1 cellular context compared by ENCODE assay signal in genomic region chr12:121325922-121326396, GRCh38.
TF ChIP-seq lines count a peak whose summit lies in the region.

No MANE protein-coding gene starts in this region.

TF ChIP-seq in K562, 482 proteins besides CTCF, POLR2A, EP300 and RAD21 (continued from another document and continues in another):
- TF ChIP-seq ZNF24 (IDR thresholded peaks at IDR 0.05) (0 out of 2 replicates have a peak, but pooled peaks have one; percentile 7), SETDB1 (IDR thresholded peaks at IDR 0.05; ENCODE audit: low read length) (no peak), XRCC5 (IDR thresholded peaks at IDR 0.05; ENCODE audit: low read depth, low read length) (no peak), ZBTB11 (CRISPR knock-in tag; IDR thresholded peaks at IDR 0.05) (no peak), MTA1 (IDR thresholded peaks at IDR 0.05; ENCODE audit: borderline replicate concordance) (peak; percentile 72; the same call in 1 of the 2 replicates), FUS (optimal IDR thresholded peaks at IDR 0.05; ENCODE audit: low read depth, low read length) (no peak), ZZZ3 (IDR thresholded peaks at IDR 0.05) (no peak), BRD4 (IDR thresholded peaks at IDR 0.05) (no peak), SRSF9 (IDR thresholded peaks at IDR 0.05; ENCODE audit: borderline replicate concordance, low read depth, low read length) (no peak), ELK3 (CRISPR knock-in tag; IDR thresholded peaks at IDR 0.05) (no peak), BCLAF1 (IDR thresholded peaks at IDR 0.05; ENCODE audit: borderline replicate concordance in 1 of 2, control insufficient read depth in 1 of 2, low read depth in 2 of 2, low read length in 1 of 2) (no peak), NFRKB (IDR thresholded peaks at IDR 0.05; ENCODE audit: low read depth) (no peak; the same call in 1 of the 2 replicates), NR0B1 (IDR thresholded peaks at IDR 0.05; ENCODE audit: partially characterized antibody) (no peak), EGR1 (conservative IDR thresholded peaks at IDR 0.05) (no peak), USF1 (CRISPR knock-in tag; IDR thresholded peaks at IDR 0.05) (no peak), ZNF224 (CRISPR knock-in tag; IDR thresholded peaks at IDR 0.05) (no peak), ZNF668 (CRISPR knock-in tag; IDR thresholded peaks at IDR 0.05) (0 out of 2 replicates have a peak, but pooled peaks have one; percentile 7), TSHZ1 (CRISPR knock-in tag; IDR thresholded peaks at IDR 0.05) (no peak), NONO (IDR thresholded peaks at IDR 0.05; ENCODE audit: low read depth in 2 of 2, low read length in 1 of 2) (no peak; a peak in 1 of 4 replicates), CUX1 (CRISPR knock-in tag; IDR thresholded peaks at IDR 0.05) (no peak), FOXJ2 (tag; IDR thresholded peaks at IDR 0.05) (0 out of 2 replicates have a peak, but pooled peaks have one; percentile 62), TAL1 (IDR thresholded peaks at IDR 0.05) (peak; percentile 71; the same call in 1 of the 2 replicates), NR4A1 (CRISPR knock-in tag; IDR thresholded peaks at IDR 0.05) (no peak), NR4A1 (tag; IDR thresholded peaks at IDR 0.05) (0 out of 2 replicates have a peak, but pooled peaks have one; percentile 70), ARID3B (CRISPR knock-in tag; IDR thresholded peaks at IDR 0.05; ENCODE audit: borderline replicate concordance) (no peak), SP2 (IDR thresholded peaks at IDR 0.05; ENCODE audit: extremely low read depth, low read depth, low read length, poor library complexity, severe bottlenecking) (no peak), DDX20 (tag; IDR thresholded peaks at IDR 0.05; ENCODE audit: low read depth) (no peak), KAT8 (IDR thresholded peaks at IDR 0.05; ENCODE audit: low read depth) (no peak), ZNF121 (CRISPR knock-in tag; conservative IDR thresholded peaks at IDR 0.05) (no peak), ZBTB43 (CRISPR knock-in tag; IDR thresholded peaks at IDR 0.05) (no peak), HEY1 (CRISPR knock-in tag; IDR thresholded peaks at IDR 0.05; ENCODE audit: borderline replicate concordance) (no peak), TCFL5 (CRISPR knock-in tag; conservative IDR thresholded peaks at IDR 0.05) (no peak), ZNF77 (CRISPR knock-in tag; IDR thresholded peaks at IDR 0.05) (no peak), PHF20 (IDR thresholded peaks at IDR 0.05; ENCODE audit: partially characterized antibody) (no peak), GABPB1 (CRISPR knock-in tag; IDR thresholded peaks at IDR 0.05) (no peak), NRF1 (conservative IDR thresholded peaks at IDR 0.05 in 1 of 2, IDR thresholded peaks at IDR 0.05 in 1 of 2) (no peak), FOXM1 (IDR thresholded peaks at IDR 0.05; ENCODE audit: low read depth) (peak; percentile 43; the same call in 1 of the 2 replicates), FOXM1 (CRISPR knock-in tag; IDR thresholded peaks at IDR 0.05; ENCODE audit: low read depth) (no peak), TRIM28 (IDR thresholded peaks at IDR 0.05) (no peak), TRIM24 (IDR thresholded peaks at IDR 0.05) (peak; percentile 76 to 90; a peak in 2 of 4 replicates), MAFK (IDR thresholded peaks at IDR 0.05; ENCODE audit: low read length) (no peak), PHF21A (IDR thresholded peaks at IDR 0.05; ENCODE audit: borderline replicate concordance, low read depth) (no peak), TBP (optimal IDR thresholded peaks at IDR 0.05; ENCODE audit: low read depth, low read length) (no peak)
